Comparison of ENCODE assay signal across 8 cellular contexts in the genomic region with DNA sequence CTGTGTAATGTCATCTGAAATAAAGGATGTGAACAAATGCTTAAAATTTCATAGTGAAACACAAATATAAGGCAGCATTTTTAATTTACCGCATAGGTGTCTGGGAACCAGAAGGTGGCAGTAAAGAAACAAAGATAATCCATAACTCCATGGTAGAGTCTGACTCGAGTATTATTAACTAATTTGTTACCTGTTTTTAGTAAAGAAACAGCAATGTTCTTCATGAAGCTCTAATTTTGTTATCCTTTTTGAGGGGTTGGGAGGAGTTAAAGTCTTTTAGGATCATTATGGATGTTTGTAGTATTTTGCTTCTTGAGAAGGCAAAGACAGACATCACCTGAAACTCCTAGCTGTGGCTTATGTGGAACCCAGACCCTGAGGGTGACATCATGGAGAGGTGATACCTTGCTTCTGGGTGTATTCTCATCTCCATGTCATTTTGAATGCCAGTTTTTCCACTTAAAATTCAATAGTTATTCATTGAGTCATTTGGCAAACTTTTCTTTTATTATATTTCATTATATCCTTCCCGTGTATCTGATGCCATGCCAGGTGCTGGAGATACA.
A peak's percentile ranks its signal among the peaks of the same experiment; 100 is the strongest.
DNase-seq lines count a peak whose midpoint lies in the region; ATAC-seq and TF ChIP-seq lines count a peak whose summit lies in the region.

No MANE protein-coding gene starts in this region.

- in situ Hi-C loops in GM13976 (cut with MboI; ENCODE audit: low sequenced_read_pairs, unreplicated experiment): loop anchor here (10.0 to 25.0 kb wide), 2 partner anchors 444 to 626 kb away; no protein-coding TSS in a partner anchor

- DNase-seq in AG09319 (ENCODE audit: extremely low read depth, low read depth) (no peak), GM13976 (ENCODE audit: low spot score) (peak; percentile 56), NCI-H748 (lab: John Stamatoyannopoulos, UW; ENCODE audit: unreplicated experiment) (peak; percentile 37), cardiac fibroblast (ENCODE audit: low read depth in 2 of 2) (peak; percentile 78), left kidney (ENCODE audit: low read depth, low spot score) (peak; percentile 49), nucleus accumbens (lab: John Stamatoyannopoulos, UW) (no peak)

- TF ChIP-seq CTCF in AG09319 (IDR thresholded peaks at IDR 0.05; ENCODE audit: low read depth, low read length): peak; percentile 53
- peak; percentile 19 for TF ChIP-seq CTCF in GM13976 (IDR thresholded peaks at IDR 0.05; ENCODE audit: borderline replicate concordance, control extremely low read depth, extremely low read depth, insufficient read depth, missing control alignments)
- peak; percentile 64 for TF ChIP-seq CTCF in cardiac fibroblast (IDR thresholded peaks at IDR 0.05; ENCODE audit: low read depth, low read length)

- H3K4me3 ChIP-seq in cardiac fibroblast (replicated peaks in 1 of 2; ENCODE audit: low read depth in 2 of 2, low read length in 2 of 2): no peak overlapping the region

- ATAC-seq in GM21447 (IDR thresholded peaks at IDR 0.05; ENCODE audit: unreplicated experiment): no peak
- no peak for ATAC-seq in GM21390 (IDR thresholded peaks at IDR 0.05; ENCODE audit: unreplicated experiment)

Comparison
In these comparisons a context has a peak if more than half of its experiments do, and no peak if none do; other contexts are left out.
1. DNase-seq: peak in GM13976 (single experiment), NCI-H748 (single experiment), cardiac fibroblast (2 of 2) and left kidney (single experiment); none in AG09319 (single experiment) and nucleus accumbens (0 of 56).
2. Peak in every context shown above with its lines, with median percentiles within 50 percentile points of each other: CTCF ChIP-seq.